In the genomic region with DNA sequence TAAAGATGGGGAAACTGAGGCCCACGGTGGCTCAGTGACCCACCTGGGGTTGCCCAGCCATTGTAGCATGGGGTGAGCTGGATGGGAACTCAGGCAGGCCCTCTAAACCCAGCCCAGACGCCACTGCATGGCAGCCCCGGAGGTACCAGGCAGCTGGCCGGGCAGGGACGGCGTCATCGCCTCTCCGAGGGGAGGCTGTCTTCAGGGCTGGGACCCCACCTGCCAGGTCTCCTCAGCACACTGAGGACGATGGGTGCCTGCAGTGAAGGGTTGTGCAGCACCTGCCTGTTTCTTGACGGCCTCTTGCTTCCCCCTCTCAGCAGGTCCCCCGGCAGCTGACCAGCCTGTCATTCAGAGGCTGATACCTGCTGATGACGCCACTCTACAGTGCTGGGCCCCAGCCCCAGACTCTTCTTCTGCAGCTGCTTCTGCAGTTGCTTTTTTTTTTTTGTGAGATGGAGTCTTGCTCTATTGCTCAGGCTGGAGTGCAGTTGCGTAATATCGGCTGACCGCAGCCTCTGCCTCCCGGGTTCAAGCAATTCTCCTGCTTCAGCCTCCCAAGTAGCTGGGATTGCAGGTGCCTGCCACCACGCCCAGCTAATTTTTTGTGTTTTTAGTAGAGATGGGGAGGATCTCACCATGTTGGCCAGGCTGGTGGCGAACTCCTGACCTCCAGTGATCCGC, we compare ENCODE assay signal across 2 cellular contexts.
TF ChIP-seq lines count a peak whose summit lies in the region.

No MANE protein-coding gene starts in this region.

TF ChIP-seq in SK-N-SH, 30 proteins besides CTCF, POLR2A, EP300 and RAD21 (continued from another document):
- TF ChIP-seq, protein P1, sequence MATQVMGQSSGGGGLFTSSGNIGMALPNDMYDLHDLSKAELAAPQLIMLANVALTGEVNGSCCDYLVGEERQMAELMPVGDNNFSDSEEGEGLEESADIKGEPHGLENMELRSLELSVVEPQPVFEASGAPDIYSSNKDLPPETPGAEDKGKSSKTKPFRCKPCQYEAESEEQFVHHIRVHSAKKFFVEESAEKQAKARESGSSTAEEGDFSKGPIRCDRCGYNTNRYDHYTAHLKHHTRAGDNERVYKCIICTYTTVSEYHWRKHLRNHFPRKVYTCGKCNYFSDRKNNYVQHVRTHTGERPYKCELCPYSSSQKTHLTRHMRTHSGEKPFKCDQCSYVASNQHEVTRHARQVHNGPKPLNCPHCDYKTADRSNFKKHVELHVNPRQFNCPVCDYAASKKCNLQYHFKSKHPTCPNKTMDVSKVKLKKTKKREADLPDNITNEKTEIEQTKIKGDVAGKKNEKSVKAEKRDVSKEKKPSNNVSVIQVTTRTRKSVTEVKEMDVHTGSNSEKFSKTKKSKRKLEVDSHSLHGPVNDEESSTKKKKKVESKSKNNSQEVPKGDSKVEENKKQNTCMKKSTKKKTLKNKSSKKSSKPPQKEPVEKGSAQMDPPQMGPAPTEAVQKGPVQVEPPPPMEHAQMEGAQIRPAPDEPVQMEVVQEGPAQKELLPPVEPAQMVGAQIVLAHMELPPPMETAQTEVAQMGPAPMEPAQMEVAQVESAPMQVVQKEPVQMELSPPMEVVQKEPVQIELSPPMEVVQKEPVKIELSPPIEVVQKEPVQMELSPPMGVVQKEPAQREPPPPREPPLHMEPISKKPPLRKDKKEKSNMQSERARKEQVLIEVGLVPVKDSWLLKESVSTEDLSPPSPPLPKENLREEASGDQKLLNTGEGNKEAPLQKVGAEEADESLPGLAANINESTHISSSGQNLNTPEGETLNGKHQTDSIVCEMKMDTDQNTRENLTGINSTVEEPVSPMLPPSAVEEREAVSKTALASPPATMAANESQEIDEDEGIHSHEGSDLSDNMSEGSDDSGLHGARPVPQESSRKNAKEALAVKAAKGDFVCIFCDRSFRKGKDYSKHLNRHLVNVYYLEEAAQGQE (IDR thresholded peaks at IDR 0.05; ENCODE audit: low read depth, low read length), result no peak
- TF ChIP-seq YY1 (IDR thresholded peaks at IDR 0.05; ENCODE audit: low read depth) (no peak), CHD2 (IDR thresholded peaks at IDR 0.05; ENCODE audit: low read length, partially characterized antibody) (no peak), GATA2 (CRISPR knock-in tag; IDR thresholded peaks at IDR 0.05) (no peak), ELF1 (IDR thresholded peaks at IDR 0.05) (no peak), JUND (IDR thresholded peaks at IDR 0.05) (no peak), RCOR1 (IDR thresholded peaks at IDR 0.05; ENCODE audit: low read length) (no peak)

TF ChIP-seq in SK-N-SH treated with all-trans-retinoic acid at 6 μM for 48 hours, 23 proteins besides CTCF, POLR2A, EP300 and RAD21 (continued from another document):
- TF ChIP-seq, protein P2, sequence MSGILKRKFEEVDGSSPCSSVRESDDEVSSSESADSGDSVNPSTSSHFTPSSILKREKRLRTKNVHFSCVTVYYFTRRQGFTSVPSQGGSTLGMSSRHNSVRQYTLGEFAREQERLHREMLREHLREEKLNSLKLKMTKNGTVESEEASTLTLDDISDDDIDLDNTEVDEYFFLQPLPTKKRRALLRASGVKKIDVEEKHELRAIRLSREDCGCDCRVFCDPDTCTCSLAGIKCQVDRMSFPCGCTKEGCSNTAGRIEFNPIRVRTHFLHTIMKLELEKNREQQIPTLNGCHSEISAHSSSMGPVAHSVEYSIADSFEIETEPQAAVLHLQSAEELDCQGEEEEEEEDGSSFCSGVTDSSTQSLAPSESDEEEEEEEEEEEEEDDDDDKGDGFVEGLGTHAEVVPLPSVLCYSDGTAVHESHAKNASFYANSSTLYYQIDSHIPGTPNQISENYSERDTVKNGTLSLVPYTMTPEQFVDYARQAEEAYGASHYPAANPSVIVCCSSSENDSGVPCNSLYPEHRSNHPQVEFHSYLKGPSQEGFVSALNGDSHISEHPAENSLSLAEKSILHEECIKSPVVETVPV (CRISPR knock-in tag; IDR thresholded peaks at IDR 0.05), result no peak
- TF ChIP-seq RARB (CRISPR knock-in tag; IDR thresholded peaks at IDR 0.05) (no peak), ESRRG (CRISPR knock-in tag; IDR thresholded peaks at IDR 0.05) (no peak), ISL1 (CRISPR knock-in tag; IDR thresholded peaks at IDR 0.05) (no peak), BACH2 (CRISPR knock-in tag; IDR thresholded peaks at IDR 0.05; ENCODE audit: borderline replicate concordance) (no peak), ZFP30 (CRISPR knock-in tag; IDR thresholded peaks at IDR 0.05) (no peak), CSDC2 (CRISPR knock-in tag; IDR thresholded peaks at IDR 0.05) (no peak), ZNF70 (CRISPR knock-in tag; IDR thresholded peaks at IDR 0.05) (no peak), OSR1 (CRISPR knock-in tag; IDR thresholded peaks at IDR 0.05) (no peak), ZNF565 (CRISPR knock-in tag; conservative IDR thresholded peaks at IDR 0.05; ENCODE audit: low read depth) (no peak), ARNTL (CRISPR knock-in tag; IDR thresholded peaks at IDR 0.05; ENCODE audit: borderline replicate concordance, low read depth) (no peak)
- TF ChIP-seq, protein P3, sequence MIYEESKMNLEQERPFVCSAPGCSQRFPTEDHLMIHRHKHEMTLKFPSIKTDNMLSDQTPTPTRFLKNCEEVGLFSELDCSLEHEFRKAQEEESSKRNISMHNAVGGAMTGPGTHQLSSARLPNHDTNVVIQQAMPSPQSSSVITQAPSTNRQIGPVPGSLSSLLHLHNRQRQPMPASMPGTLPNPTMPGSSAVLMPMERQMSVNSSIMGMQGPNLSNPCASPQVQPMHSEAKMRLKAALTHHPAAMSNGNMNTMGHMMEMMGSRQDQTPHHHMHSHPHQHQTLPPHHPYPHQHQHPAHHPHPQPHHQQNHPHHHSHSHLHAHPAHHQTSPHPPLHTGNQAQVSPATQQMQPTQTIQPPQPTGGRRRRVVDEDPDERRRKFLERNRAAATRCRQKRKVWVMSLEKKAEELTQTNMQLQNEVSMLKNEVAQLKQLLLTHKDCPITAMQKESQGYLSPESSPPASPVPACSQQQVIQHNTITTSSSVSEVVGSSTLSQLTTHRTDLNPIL (CRISPR knock-in tag; IDR thresholded peaks at IDR 0.05; ENCODE audit: low read depth), result no peak
- TF ChIP-seq, protein P4, sequence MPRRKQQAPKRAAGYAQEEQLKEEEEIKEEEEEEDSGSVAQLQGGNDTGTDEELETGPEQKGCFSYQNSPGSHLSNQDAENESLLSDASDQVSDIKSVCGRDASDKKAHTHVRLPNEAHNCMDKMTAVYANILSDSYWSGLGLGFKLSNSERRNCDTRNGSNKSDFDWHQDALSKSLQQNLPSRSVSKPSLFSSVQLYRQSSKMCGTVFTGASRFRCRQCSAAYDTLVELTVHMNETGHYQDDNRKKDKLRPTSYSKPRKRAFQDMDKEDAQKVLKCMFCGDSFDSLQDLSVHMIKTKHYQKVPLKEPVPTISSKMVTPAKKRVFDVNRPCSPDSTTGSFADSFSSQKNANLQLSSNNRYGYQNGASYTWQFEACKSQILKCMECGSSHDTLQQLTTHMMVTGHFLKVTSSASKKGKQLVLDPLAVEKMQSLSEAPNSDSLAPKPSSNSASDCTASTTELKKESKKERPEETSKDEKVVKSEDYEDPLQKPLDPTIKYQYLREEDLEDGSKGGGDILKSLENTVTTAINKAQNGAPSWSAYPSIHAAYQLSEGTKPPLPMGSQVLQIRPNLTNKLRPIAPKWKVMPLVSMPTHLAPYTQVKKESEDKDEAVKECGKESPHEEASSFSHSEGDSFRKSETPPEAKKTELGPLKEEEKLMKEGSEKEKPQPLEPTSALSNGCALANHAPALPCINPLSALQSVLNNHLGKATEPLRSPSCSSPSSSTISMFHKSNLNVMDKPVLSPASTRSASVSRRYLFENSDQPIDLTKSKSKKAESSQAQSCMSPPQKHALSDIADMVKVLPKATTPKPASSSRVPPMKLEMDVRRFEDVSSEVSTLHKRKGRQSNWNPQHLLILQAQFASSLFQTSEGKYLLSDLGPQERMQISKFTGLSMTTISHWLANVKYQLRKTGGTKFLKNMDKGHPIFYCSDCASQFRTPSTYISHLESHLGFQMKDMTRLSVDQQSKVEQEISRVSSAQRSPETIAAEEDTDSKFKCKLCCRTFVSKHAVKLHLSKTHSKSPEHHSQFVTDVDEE (CRISPR knock-in tag; IDR thresholded peaks at IDR 0.05), result no peak
- TF ChIP-seq, protein P5, sequence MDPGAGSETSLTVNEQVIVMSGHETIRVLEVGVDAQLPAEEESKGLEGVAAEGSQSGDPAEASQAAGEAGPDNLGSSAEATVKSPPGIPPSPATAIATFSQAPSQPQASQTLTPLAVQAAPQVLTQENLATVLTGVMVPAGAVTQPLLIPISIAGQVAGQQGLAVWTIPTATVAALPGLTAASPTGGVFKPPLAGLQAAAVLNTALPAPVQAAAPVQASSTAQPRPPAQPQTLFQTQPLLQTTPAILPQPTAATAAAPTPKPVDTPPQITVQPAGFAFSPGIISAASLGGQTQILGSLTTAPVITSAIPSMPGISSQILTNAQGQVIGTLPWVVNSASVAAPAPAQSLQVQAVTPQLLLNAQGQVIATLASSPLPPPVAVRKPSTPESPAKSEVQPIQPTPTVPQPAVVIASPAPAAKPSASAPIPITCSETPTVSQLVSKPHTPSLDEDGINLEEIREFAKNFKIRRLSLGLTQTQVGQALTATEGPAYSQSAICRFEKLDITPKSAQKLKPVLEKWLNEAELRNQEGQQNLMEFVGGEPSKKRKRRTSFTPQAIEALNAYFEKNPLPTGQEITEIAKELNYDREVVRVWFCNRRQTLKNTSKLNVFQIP (CRISPR knock-in tag; IDR thresholded peaks at IDR 0.05; ENCODE audit: borderline replicate concordance, low read depth), result no peak
- TF ChIP-seq, protein P6, sequence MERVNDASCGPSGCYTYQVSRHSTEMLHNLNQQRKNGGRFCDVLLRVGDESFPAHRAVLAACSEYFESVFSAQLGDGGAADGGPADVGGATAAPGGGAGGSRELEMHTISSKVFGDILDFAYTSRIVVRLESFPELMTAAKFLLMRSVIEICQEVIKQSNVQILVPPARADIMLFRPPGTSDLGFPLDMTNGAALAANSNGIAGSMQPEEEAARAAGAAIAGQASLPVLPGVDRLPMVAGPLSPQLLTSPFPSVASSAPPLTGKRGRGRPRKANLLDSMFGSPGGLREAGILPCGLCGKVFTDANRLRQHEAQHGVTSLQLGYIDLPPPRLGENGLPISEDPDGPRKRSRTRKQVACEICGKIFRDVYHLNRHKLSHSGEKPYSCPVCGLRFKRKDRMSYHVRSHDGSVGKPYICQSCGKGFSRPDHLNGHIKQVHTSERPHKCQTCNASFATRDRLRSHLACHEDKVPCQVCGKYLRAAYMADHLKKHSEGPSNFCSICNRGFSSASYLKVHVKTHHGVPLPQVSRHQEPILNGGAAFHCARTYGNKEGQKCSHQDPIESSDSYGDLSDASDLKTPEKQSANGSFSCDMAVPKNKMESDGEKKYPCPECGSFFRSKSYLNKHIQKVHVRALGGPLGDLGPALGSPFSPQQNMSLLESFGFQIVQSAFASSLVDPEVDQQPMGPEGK (CRISPR knock-in tag; IDR thresholded peaks at IDR 0.05; ENCODE audit: borderline replicate concordance), result no peak
